In the genomic region with DNA sequence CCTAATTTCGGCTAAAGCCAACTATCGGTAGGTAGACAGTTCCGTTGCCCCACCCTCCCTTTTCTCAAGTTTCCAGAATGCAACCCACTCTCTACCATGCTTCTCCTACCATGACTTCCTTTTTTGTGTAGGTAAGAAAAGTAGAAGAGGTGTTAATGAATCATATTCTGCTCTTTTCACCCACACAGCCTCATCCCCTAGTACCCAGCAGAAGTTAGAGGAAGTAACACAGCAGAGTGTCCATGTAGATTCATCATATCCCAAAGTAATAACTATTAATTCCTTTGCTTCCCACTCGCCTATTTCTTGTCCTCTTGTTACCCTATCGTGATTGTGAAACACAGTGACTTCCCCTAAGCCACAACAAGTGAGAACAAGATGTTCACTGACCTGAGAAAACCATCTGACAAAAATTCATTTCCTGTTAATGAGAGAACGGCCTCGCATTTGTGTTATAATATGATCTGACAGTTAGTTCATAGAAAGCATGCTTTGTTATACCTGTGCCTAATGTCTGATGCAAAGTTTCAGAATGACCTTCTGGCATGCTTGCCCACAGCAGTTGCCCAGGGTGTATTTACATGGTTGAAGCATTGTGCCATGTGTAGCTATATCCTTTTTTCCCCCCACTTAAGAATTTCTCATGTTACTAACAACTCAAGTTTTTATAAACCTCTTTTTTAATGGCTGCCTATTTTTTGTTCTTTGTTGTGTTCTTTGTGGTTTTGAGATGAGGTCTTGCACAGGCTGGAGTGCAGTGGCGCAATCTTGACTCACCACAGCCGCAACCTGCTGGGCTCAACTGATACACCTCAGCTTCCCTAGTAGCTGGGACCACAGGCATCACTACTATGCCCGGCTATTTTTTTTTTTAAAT, we compare ENCODE assay signal across 1 cellular context.
TF ChIP-seq lines count a peak whose summit lies in the region.

No MANE protein-coding gene starts in this region.

TF ChIP-seq in GM23338, 12 proteins besides CTCF, POLR2A, EP300 and RAD21 (continued from another document):
- TF ChIP-seq, protein P1, sequence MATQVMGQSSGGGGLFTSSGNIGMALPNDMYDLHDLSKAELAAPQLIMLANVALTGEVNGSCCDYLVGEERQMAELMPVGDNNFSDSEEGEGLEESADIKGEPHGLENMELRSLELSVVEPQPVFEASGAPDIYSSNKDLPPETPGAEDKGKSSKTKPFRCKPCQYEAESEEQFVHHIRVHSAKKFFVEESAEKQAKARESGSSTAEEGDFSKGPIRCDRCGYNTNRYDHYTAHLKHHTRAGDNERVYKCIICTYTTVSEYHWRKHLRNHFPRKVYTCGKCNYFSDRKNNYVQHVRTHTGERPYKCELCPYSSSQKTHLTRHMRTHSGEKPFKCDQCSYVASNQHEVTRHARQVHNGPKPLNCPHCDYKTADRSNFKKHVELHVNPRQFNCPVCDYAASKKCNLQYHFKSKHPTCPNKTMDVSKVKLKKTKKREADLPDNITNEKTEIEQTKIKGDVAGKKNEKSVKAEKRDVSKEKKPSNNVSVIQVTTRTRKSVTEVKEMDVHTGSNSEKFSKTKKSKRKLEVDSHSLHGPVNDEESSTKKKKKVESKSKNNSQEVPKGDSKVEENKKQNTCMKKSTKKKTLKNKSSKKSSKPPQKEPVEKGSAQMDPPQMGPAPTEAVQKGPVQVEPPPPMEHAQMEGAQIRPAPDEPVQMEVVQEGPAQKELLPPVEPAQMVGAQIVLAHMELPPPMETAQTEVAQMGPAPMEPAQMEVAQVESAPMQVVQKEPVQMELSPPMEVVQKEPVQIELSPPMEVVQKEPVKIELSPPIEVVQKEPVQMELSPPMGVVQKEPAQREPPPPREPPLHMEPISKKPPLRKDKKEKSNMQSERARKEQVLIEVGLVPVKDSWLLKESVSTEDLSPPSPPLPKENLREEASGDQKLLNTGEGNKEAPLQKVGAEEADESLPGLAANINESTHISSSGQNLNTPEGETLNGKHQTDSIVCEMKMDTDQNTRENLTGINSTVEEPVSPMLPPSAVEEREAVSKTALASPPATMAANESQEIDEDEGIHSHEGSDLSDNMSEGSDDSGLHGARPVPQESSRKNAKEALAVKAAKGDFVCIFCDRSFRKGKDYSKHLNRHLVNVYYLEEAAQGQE (IDR thresholded peaks at IDR 0.05; ENCODE audit: unreplicated experiment): no peak
- TF ChIP-seq STAT1 (IDR thresholded peaks at IDR 0.05; ENCODE audit: unreplicated experiment) (no peak), JUNB (IDR thresholded peaks at IDR 0.05; ENCODE audit: unreplicated experiment) (no peak), ZNF331 (CRISPR knock-in tag; IDR thresholded peaks at IDR 0.05; ENCODE audit: low read depth) (no peak)
- TF ChIP-seq, protein P2, sequence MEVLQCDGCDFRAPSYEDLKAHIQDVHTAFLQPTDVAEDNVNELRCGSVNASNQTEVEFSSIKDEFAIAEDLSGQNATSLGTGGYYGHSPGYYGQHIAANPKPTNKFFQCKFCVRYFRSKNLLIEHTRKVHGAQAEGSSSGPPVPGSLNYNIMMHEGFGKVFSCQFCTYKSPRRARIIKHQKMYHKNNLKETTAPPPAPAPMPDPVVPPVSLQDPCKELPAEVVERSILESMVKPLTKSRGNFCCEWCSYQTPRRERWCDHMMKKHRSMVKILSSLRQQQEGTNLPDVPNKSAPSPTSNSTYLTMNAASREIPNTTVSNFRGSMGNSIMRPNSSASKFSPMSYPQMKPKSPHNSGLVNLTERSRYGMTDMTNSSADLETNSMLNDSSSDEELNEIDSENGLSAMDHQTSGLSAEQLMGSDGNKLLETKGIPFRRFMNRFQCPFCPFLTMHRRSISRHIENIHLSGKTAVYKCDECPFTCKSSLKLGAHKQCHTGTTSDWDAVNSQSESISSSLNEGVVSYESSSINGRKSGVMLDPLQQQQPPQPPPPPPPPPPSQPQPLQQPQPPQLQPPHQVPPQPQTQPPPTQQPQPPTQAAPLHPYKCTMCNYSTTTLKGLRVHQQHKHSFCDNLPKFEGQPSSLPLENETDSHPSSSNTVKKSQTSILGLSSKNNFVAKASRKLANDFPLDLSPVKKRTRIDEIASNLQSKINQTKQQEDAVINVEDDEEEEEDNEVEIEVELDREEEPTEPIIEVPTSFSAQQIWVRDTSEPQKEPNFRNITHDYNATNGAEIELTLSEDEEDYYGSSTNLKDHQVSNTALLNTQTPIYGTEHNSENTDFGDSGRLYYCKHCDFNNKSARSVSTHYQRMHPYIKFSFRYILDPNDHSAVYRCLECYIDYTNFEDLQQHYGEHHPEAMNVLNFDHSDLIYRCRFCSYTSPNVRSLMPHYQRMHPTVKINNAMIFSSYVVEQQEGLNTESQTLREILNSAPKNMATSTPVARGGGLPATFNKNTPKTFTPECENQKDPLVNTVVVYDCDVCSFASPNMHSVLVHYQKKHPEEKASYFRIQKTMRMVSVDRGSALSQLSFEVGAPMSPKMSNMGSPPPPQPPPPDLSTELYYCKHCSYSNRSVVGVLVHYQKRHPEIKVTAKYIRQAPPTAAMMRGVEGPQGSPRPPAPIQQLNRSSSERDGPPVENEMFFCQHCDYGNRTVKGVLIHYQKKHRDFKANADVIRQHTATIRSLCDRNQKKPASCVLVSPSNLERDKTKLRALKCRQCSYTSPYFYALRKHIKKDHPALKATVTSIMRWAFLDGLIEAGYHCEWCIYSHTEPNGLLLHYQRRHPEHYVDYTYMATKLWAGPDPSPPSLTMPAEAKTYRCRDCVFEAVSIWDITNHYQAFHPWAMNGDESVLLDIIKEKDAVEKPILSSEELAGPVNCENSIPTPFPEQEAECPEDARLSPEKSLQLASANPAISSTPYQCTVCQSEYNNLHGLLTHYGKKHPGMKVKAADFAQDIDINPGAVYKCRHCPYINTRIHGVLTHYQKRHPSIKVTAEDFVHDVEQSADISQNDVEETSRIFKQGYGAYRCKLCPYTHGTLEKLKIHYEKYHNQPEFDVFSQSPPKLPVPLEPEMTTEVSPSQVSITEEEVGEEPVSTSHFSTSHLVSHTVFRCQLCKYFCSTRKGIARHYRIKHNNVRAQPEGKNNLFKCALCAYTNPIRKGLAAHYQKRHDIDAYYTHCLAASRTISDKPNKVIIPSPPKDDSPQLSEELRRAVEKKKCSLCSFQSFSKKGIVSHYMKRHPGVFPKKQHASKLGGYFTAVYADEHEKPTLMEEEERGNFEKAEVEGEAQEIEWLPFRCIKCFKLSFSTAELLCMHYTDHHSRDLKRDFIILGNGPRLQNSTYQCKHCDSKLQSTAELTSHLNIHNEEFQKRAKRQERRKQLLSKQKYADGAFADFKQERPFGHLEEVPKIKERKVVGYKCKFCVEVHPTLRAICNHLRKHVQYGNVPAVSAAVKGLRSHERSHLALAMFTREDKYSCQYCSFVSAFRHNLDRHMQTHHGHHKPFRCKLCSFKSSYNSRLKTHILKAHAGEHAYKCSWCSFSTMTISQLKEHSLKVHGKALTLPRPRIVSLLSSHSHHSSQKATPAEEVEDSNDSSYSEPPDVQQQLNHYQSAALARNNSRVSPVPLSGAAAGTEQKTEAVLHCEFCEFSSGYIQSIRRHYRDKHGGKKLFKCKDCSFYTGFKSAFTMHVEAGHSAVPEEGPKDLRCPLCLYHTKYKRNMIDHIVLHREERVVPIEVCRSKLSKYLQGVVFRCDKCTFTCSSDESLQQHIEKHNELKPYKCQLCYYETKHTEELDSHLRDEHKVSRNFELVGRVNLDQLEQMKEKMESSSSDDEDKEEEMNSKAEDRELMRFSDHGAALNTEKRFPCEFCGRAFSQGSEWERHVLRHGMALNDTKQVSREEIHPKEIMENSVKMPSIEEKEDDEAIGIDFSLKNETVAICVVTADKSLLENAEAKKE (CRISPR knock-in tag; IDR thresholded peaks at IDR 0.05): no peak
TF ChIP-seq in GM23338: peak in this region for 0.
